ENCODE assay signal across 1 cellular context in the genomic region with DNA sequence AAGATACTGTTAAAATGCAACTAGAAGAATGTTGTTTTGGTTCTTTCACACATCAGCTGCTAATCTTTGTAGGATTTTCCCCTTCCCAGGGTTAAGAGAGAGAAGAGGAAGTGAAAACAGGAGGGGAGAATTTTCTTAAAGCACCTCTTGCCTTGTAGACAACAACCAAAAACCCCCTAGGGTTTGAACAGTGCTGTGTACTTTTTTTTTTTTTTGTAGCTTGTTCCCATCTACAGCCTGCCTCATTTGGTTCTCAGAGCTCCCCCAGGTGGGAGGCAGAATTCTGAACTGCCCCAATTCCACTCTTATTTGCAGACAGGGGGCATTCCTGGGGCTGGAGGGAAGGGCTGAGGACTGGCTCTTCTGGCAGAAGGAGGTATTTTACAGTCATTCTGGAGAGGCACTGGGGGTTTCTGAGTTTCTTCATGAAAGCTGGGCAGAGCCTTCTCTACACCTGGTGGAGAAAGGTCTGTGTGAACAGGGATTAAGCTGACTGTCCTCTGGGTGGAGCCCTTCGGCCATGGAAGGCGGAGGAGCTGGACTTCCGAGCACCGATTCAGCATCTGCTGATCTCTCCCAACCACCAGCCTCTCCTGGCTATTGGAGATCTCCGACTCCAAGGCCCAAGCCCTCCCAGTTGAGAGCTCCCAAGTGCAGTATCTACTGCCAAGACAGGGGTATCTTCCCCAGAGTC.
TF ChIP-seq lines count a peak whose summit lies in the region.

No MANE protein-coding gene starts in this region.

TF ChIP-seq in HepG2, 621 proteins besides CTCF, POLR2A, EP300 and RAD21 (continued from another document):
- TF ChIP-seq PHF5A (CRISPR knock-in tag; IDR thresholded peaks at IDR 0.05; ENCODE audit: low read depth, unreplicated experiment) (no peak), ZNF550 (CRISPR knock-in tag; IDR thresholded peaks at IDR 0.05; ENCODE audit: borderline replicate concordance) (no peak), BORCS8-MEF2B (CRISPR knock-in tag; IDR thresholded peaks at IDR 0.05) (no peak), ZNF567 (CRISPR knock-in tag; IDR thresholded peaks at IDR 0.05; ENCODE audit: borderline replicate concordance) (no peak), ZNF562 (CRISPR knock-in tag; IDR thresholded peaks at IDR 0.05; ENCODE audit: borderline replicate concordance) (no peak), ZNF256 (CRISPR knock-in tag; conservative IDR thresholded peaks at IDR 0.05) (no peak), ZNF746 (CRISPR knock-in tag; IDR thresholded peaks at IDR 0.05) (no peak), ZNF83 (CRISPR knock-in tag; IDR thresholded peaks at IDR 0.05; ENCODE audit: borderline replicate concordance) (no peak), RARA (CRISPR knock-in tag; IDR thresholded peaks at IDR 0.05) (no peak), RARG (CRISPR knock-in tag; IDR thresholded peaks at IDR 0.05; ENCODE audit: low read depth) (no peak), ZNF207 (IDR thresholded peaks at IDR 0.05; ENCODE audit: borderline replicate concordance) (no peak), TP53 (CRISPR knock-in tag; conservative IDR thresholded peaks at IDR 0.05) (no peak), KAT7 (CRISPR knock-in tag; IDR thresholded peaks at IDR 0.05; ENCODE audit: borderline replicate concordance) (no peak), ZNF317 (CRISPR knock-in tag; IDR thresholded peaks at IDR 0.05) (no peak)
- TF ChIP-seq, protein P1, sequence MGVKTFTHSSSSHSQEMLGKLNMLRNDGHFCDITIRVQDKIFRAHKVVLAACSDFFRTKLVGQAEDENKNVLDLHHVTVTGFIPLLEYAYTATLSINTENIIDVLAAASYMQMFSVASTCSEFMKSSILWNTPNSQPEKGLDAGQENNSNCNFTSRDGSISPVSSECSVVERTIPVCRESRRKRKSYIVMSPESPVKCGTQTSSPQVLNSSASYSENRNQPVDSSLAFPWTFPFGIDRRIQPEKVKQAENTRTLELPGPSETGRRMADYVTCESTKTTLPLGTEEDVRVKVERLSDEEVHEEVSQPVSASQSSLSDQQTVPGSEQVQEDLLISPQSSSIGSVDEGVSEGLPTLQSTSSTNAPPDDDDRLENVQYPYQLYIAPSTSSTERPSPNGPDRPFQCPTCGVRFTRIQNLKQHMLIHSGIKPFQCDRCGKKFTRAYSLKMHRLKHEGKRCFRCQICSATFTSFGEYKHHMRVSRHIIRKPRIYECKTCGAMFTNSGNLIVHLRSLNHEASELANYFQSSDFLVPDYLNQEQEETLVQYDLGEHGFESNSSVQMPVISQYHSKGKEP (CRISPR knock-in tag; IDR thresholded peaks at IDR 0.05) = no peak
- TF ChIP-seq, protein P2, sequence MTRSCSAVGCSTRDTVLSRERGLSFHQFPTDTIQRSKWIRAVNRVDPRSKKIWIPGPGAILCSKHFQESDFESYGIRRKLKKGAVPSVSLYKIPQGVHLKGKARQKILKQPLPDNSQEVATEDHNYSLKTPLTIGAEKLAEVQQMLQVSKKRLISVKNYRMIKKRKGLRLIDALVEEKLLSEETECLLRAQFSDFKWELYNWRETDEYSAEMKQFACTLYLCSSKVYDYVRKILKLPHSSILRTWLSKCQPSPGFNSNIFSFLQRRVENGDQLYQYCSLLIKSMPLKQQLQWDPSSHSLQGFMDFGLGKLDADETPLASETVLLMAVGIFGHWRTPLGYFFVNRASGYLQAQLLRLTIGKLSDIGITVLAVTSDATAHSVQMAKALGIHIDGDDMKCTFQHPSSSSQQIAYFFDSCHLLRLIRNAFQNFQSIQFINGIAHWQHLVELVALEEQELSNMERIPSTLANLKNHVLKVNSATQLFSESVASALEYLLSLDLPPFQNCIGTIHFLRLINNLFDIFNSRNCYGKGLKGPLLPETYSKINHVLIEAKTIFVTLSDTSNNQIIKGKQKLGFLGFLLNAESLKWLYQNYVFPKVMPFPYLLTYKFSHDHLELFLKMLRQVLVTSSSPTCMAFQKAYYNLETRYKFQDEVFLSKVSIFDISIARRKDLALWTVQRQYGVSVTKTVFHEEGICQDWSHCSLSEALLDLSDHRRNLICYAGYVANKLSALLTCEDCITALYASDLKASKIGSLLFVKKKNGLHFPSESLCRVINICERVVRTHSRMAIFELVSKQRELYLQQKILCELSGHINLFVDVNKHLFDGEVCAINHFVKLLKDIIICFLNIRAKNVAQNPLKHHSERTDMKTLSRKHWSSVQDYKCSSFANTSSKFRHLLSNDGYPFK (CRISPR knock-in tag; IDR thresholded peaks at IDR 0.05; ENCODE audit: borderline replicate concordance) = no peak
- TF ChIP-seq, protein P3, sequence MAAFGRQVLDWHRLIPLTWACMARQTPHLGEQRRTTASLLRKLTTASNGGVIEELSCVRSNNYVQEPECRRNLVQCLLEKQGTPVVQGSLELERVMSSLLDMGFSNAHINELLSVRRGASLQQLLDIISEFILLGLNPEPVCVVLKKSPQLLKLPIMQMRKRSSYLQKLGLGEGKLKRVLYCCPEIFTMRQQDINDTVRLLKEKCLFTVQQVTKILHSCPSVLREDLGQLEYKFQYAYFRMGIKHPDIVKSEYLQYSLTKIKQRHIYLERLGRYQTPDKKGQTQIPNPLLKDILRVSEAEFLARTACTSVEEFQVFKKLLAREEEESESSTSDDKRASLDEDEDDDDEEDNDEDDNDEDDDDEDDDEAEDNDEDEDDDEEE (CRISPR knock-in tag; IDR thresholded peaks at IDR 0.05) = no peak
- TF ChIP-seq, protein P4, sequence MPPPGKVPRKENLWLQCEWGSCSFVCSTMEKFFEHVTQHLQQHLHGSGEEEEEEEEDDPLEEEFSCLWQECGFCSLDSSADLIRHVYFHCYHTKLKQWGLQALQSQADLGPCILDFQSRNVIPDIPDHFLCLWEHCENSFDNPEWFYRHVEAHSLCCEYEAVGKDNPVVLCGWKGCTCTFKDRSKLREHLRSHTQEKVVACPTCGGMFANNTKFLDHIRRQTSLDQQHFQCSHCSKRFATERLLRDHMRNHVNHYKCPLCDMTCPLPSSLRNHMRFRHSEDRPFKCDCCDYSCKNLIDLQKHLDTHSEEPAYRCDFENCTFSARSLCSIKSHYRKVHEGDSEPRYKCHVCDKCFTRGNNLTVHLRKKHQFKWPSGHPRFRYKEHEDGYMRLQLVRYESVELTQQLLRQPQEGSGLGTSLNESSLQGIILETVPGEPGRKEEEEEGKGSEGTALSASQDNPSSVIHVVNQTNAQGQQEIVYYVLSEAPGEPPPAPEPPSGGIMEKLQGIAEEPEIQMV (CRISPR knock-in tag; IDR thresholded peaks at IDR 0.05; ENCODE audit: low read depth) = no peak
- TF ChIP-seq, protein P5, sequence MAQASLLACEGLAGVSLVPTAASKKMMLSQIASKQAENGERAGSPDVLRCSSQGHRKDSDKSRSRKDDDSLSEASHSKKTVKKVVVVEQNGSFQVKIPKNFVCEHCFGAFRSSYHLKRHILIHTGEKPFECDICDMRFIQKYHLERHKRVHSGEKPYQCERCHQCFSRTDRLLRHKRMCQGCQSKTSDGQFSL (CRISPR knock-in tag; IDR thresholded peaks at IDR 0.05) = no peak
- TF ChIP-seq, protein P6, sequence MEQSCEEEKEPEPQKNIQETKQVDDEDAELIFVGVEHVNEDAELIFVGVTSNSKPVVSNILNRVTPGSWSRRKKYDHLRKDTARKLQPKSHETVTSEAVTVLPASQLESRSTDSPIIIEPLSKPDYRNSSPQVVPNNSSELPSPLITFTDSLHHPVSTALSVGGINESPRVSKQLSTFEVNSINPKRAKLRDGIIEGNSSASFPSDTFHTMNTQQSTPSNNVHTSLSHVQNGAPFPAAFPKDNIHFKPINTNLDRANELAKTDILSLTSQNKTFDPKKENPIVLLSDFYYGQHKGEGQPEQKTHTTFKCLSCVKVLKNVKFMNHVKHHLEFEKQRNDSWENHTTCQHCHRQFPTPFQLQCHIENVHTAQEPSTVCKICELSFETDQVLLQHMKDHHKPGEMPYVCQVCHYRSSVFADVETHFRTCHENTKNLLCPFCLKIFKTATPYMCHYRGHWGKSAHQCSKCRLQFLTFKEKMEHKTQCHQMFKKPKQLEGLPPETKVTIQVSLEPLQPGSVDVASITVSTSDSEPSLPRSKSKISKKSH (CRISPR knock-in tag; IDR thresholded peaks at IDR 0.05; ENCODE audit: borderline replicate concordance) = no peak
TF ChIP-seq in HepG2: peak in this region for 52.
